Comparison of ENCODE assay signal across 8 cellular contexts in the genomic region with DNA sequence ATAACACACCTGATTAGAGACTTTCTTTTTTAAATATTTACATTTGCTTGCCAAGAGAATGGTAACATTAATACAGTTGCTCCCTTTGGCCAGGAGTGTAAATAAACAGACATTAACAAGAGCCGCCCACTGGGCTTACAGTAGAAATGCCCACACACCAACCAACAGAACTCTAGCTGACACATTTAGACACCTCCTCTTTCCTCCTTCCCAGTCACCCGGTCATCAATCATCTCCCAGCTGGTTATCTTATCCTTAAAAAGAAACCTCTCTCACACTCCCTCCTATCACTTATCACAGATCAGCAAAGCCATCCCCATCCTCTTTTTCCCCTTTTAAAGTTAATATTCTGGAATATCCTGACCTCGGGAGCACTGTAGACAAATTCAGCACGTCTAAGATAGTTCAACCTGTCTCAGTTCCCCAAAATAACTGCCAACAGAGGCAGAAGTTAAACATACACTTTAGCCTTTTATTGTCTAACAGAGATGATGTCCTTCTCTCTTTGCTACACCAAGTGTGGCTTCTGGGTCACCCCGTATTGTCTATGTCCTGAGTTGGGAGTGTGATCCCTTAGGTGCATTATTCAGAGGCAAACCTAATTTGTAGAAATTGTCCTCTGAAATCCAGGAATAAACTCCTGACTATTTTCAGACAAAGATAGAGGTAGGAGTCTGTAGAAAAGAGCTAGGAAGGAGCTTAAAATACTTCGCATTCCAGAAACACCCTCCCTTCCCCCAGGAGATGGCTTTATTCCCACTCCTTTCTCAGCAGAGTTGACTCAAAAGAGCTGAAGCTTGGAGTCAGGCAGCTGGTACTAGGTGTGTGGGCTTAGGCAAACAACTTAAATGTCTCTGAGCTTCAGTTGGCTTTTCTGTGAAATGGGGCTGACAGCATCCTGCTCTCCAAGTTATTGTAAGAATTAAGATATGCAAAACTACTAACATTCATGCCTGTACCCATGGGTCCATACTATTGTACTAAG. TPM values are rescaled to one million over a fixed set of nuclear protein-coding genes. Genes with fewer than 3 reads are reported as not detected.
DNase-seq lines count a peak whose midpoint lies in the region; ATAC-seq and TF ChIP-seq lines count a peak whose summit lies in the region.

No MANE protein-coding gene starts in this region.

- 9% methylated on average over 6 of the region's 6 CpGs for WGBS in smooth muscle cell (ENCODE audit: low lambda C conversion rate)
- WGBS in ovary, 3 donors = 8 to 14% (median 13%) methylated on average over 6 of the region's 6 CpGs

- H3K9ac ChIP-seq in PC-3 (ENCODE audit: low read length) = no peak overlapping the region
- no peak overlapping the region for H3K9ac ChIP-seq in smooth muscle cell (ENCODE audit: low read depth)

- no peaks in the 10 kb centered on the region for H3K9me3 ChIP-seq in PC-3 (ENCODE audit: low read length)
- H3K9me3 ChIP-seq in smooth muscle cell (replicated peaks; ENCODE audit: low read depth) = no peaks in the 10 kb centered on the region
- H3K9me3 ChIP-seq in ovary = no peaks in the 10 kb centered on the region

- H3K27me3 ChIP-seq in PC-3 (ENCODE audit: low read length) (no peaks in the 10 kb centered on the region), smooth muscle cell (ENCODE audit: low read depth) (no peaks in the 10 kb centered on the region), ovary (no peaks in the 10 kb centered on the region)

- H3K36me3 ChIP-seq in PC-3 (ENCODE audit: low read depth, low read length) (no peaks in the 10 kb centered on the region), smooth muscle cell (ENCODE audit: low read depth) (no peaks in the 10 kb centered on the region), ovary (no peaks in the 10 kb centered on the region)

- peak overlapping the region; percentile 36 for H2AFZ ChIP-seq in PC-3 (ENCODE audit: low read length)
- H2AFZ ChIP-seq in smooth muscle cell (ENCODE audit: low read depth) = no peak overlapping the region

- TF ChIP-seq EP300 in ovary (IDR thresholded peaks at IDR 0.05) = no peak

- TF ChIP-seq CTCF in PC-3 (conservative IDR thresholded peaks at IDR 0.05; ENCODE audit: low read depth, low read length) (no peak), fibroblast of the aortic adventitia (IDR thresholded peaks at IDR 0.05; ENCODE audit: insufficient read depth, low read length) (no peak), smooth muscle cell (IDR thresholded peaks at IDR 0.05; ENCODE audit: borderline replicate concordance, insufficient read depth, poor library complexity, severe bottlenecking) (no peak), ovary (IDR thresholded peaks at IDR 0.05) (no peak)

- CTCF ChIA-PET in PC-3 (lab: Charles Lee) = interaction anchor here (0.9 to 1.6 kb wide), 3 partner anchors 9 to 75 kb away, joined by 3 to 26 read pairs (median 5); a partner anchor contains a TSS

- POLR2A ChIA-PET in PC-3 (lab: Charles Lee; ENCODE audit: unreplicated experiment) = interaction anchor here (0.5 to 0.8 kb wide), 4 partner anchors 47 to 1769 kb away, joined by 5 to 14 read pairs (median 6); a partner anchor contains a TSS

- ATAC-seq in PC-3 (peak; percentile 89), GM18505 (IDR thresholded peaks at IDR 0.05; ENCODE audit: unreplicated experiment) (no peak), HG02763 (IDR thresholded peaks at IDR 0.05; ENCODE audit: unreplicated experiment) (no peak)

- H3K4me1 ChIP-seq in PC-3 (ENCODE audit: insufficient read depth, low read length) (peaks cover 22% of the 10 kb centered on the region), smooth muscle cell (ENCODE audit: low read depth) (peaks cover 36% of the 10 kb centered on the region), ovary (ENCODE audit: insufficient read depth) (no peaks in the 10 kb centered on the region)

- H4K20me1 ChIP-seq in PC-3 (ENCODE audit: low read length) = no peaks in the 10 kb centered on the region
- H4K20me1 ChIP-seq in smooth muscle cell (ENCODE audit: low read depth) = no peaks in the 10 kb centered on the region

- TF ChIP-seq POLR2A in GM18505 (IDR thresholded peaks at IDR 0.05; ENCODE audit: borderline replicate concordance, extremely low read depth, insufficient read depth, insufficient read length) = no peak
- TF ChIP-seq POLR2A in ovary (IDR thresholded peaks at IDR 0.05) = no peak

- H3K4me2 ChIP-seq in PC-3 (ENCODE audit: low read length) = peak overlapping the region; percentile 62
- peak overlapping the region; percentile 78 for H3K4me2 ChIP-seq in smooth muscle cell

- H3K27ac ChIP-seq in PC-3 (ENCODE audit: low read length) = no peak overlapping the region; the same call in 1 of the 2 replicates
- peak overlapping the region; percentile 24 for H3K27ac ChIP-seq in smooth muscle cell (ENCODE audit: low read depth)
- H3K27ac ChIP-seq in ovary = no peak overlapping the region

- BruUV-seq in PC-3 (replicated peaks; lab: Mats Ljungman, UMichigan) = no TSS peak

- H3K79me2 ChIP-seq in PC-3 (ENCODE audit: low read length) (no peaks in the 10 kb centered on the region), smooth muscle cell (ENCODE audit: low read depth) (no peaks in the 10 kb centered on the region)

- intact Hi-C loops in PC-3 (cut with micrococcal nuclease) (loop anchor here (1.0 kb wide), 1 partner anchor 8 kb away; a partner anchor contains a TSS), ovary (cut with DNase I) (no loop called here)

- H3K4me3 ChIP-seq in PC-3 (ENCODE audit: low read length) (peak overlapping the region; percentile 4; the same call in 1 of the 2 replicates), fibroblast of the aortic adventitia (ENCODE audit: low read depth, low read length) (no peak overlapping the region), smooth muscle cell (no peak overlapping the region), ovary (no peak overlapping the region)

- DNase-seq in NCI-H82 (lab: John Stamatoyannopoulos, UW) (peak; percentile 51), NCI-H82 treated with DMSO at 0.1 percent for 48 hours (lab: John Stamatoyannopoulos, UW; ENCODE audit: unreplicated experiment) (no peak), PC-3 (peak; percentile 84), fibroblast of the aortic adventitia (ENCODE audit: low read depth) (peak; percentile 92), smooth muscle cell (lab: John Stamatoyannopoulos, UW; ENCODE audit: unreplicated experiment) (no peak), ovary (no peak)

- H3K9me2 ChIP-seq in PC-3 (replicated peaks; ENCODE audit: low read length) = no peaks in the 10 kb centered on the region

- H3F3A ChIP-seq in PC-3 (ENCODE audit: low read length, unreplicated experiment) = no peaks in the 10 kb centered on the region
- peaks cover 23% of the 10 kb centered on the region for H3F3A ChIP-seq in smooth muscle cell (ENCODE audit: low read depth)

RNA-seq across cellular contexts. Expression of a gene that starts 8.8 kb away (rescaled TPM):
- total RNA-seq in PC-3 (2014; rRNA removed) (4.0 and 6.6 TPM in 2 replicates), fibroblast of the aortic adventitia (ENCODE audit: low replicate concordance) (0.41 and 0.81 TPM in 2 replicates), smooth muscle cell (3.7 and 4.5 TPM in 2 replicates), ovary (1 to 10 TPM in 3 of 7 donors, under 1 TPM in 3, not detected in 1; 0.24 to 4.8 (median 0.96) TPM)
- polyA plus RNA-seq in smooth muscle cell (0.98 and 2.4 TPM in 2 replicates), ovary (1 to 10 TPM in 1 of 2 donors, under 1 TPM in 1; 0.13 to 1.3 TPM)

RNA-seq across cellular contexts. Expression of a gene that starts 9.6 kb away (rescaled TPM):
- 31.0 and 35.6 TPM in 2 replicates for total RNA-seq in PC-3 (2014; rRNA removed)
- total RNA-seq in fibroblast of the aortic adventitia (ENCODE audit: low replicate concordance) = 14.6 and 28.1 TPM in 2 replicates
- total RNA-seq in smooth muscle cell = 22.1 and 26.7 TPM in 2 replicates
- 12.8 and 19.7 TPM in 2 replicates for polyA plus RNA-seq in smooth muscle cell
- 10 to 100 TPM; 13.2 to 26.9 (median 20.7) TPM for total RNA-seq in ovary
- polyA plus RNA-seq in ovary = 10 to 100 TPM; 12.9 to 18.0 TPM

Comparison
In these comparisons a context has a peak if more than half of its experiments do, and no peak if none do; other contexts are left out.
1. DNase-seq: peak in NCI-H82 (single experiment), PC-3 (single experiment) and fibroblast of the aortic adventitia (single experiment); none in NCI-H82 treated with DMSO at 0.1 percent for 48 hours (single experiment), smooth muscle cell (single experiment) and ovary (0 of 5).